Comparison of ENCODE assay signal across 23 cellular contexts in the genomic region with DNA sequence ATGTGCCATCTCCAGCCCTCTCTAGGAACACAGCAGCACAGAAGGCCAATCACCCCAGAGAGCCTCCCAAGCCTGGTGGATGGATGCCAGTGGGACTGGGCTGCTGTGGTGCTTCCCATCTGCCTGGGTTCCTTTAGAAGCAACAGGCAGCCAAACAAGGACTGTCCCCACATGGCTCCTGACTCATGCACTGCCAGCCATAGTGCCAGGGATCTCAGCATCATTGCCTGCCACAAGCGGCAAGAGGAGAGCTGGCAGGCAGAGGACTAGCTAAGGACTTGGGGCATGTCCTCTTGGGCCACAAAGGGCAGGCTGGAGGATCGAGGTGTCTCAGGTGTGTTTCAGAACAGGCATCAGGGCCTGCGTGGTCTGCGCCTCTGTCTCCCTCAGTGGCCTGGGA.
"Had no signal": no experiment of that assay in that cellular context is flagged by ENCODE, and none has a peak within 500 bp of the region (broad histone marks: within the 10 kb centered on the region; RNA-seq: fewer than 3 reads in every experiment).

No MANE protein-coding gene starts in this region.

- ATAC-seq: activated T-cell treated with anti-CD3 and anti-CD28 coated beads, Interleukin-2, amount 50 U/mL, for 4 hours; left colon; mucosa of descending colon; right cardiac atrium had no signal

- H3K4me1 Mint-ChIP-seq: central memory CD8-positive, alpha-beta T cell had no signal

- H3K27ac Mint-ChIP-seq: activated naive CD8-positive, alpha-beta T cell treated with anti-CD3 and anti-CD28 coated beads for 36 hours; activated T-helper 2 cell treated with anti-CD3 and anti-CD28 coated beads, Interferon-gamma antibody, Interleukin-2, Interleukin-4, amounts not matched to agents 10 μg/mL and 5 μg/mL and 100 μg/mL, durations not matched to agents 14 hours and 24 hours and 36 hours had no signal

- H3K4me3 Mint-ChIP-seq: activated naive CD8-positive, alpha-beta T cell treated with anti-CD3 and anti-CD28 coated beads for 36 hours; activated T-cell treated with anti-CD3 and anti-CD28 coated beads, Interleukin-2, amount 50 U/mL, for 4 hours; central memory CD8-positive, alpha-beta T cell; naive B cell had no signal

- H3K4me1 ChIP-seq: breast epithelium, prostate gland, testis, vagina had no signal

- H3K36me3 ChIP-seq: breast epithelium, prostate gland, vagina, WERI-Rb-1 had no signal

- H3K9me3 Mint-ChIP-seq: activated naive CD8-positive, alpha-beta T cell treated with anti-CD3 and anti-CD28 coated beads for 36 hours; activated T-cell treated with anti-CD3 and anti-CD28 coated beads, Interleukin-2, amount 50 U/mL, for 4 hours; activated T-helper 2 cell treated with anti-CD3 and anti-CD28 coated beads, Interferon-gamma antibody, Interleukin-2, Interleukin-4, amounts not matched to agents 10 μg/mL and 5 μg/mL and 100 μg/mL, durations not matched to agents 14 hours and 24 hours and 36 hours; central memory CD8-positive, alpha-beta T cell; naive B cell had no signal

- H3K27ac ChIP-seq: breast epithelium, prostate gland, skin epidermis, testis, vagina, WERI-Rb-1 had no signal

- H3K36me3 Mint-ChIP-seq: activated naive CD8-positive, alpha-beta T cell treated with anti-CD3 and anti-CD28 coated beads for 36 hours; naive B cell had no signal

- H3K9me3 ChIP-seq: breast epithelium, mucosa of descending colon, prostate gland, testis, vagina had no signal

- H3K27me3 ChIP-seq: breast epithelium, testis, vagina had no signal

- H3K4me3 ChIP-seq: breast epithelium, mucosa of descending colon, prostate gland, skin epidermis, testis, vagina had no signal

- DNase-seq: activated CD4-positive, alpha-beta T cell treated with anti-CD3 and anti-CD28 coated beads, Interleukin-2, amount 50 U/mL, for 1 hour; activated CD4-positive, CD25-positive, alpha-beta regulatory T cell treated with anti-CD3 and anti-CD28 coated beads, Interleukin-2, amount 50 U/mL, for 72 hours; activated naive CD4-positive, alpha-beta T cell; activated naive CD8-positive, alpha-beta T cell treated with anti-CD3 and anti-CD28 coated beads for 36 hours; activated T-cell treated with anti-CD3 and anti-CD28 coated beads, Interleukin-2, amount 50 U/mL, for 4 hours; amniotic stem cell; effector memory CD4-positive, alpha-beta T cell; left colon; mesendoderm; mucosa of descending colon; naive B cell; right cardiac atrium; stimulated activated CD4-positive, alpha-beta T cell treated with anti-CD3 and anti-CD28 coated beads, Interleukin-1b, Interleukin-23, amount 100 ng/mL, for 48 hours; T-helper 1 cell; testis; trophoblast cell; WERI-Rb-1 had no signal
